ENCODE assay signal across 9 cellular contexts in genomic region chr9:34652608-34653007, GRCh38. TPM values are rescaled to one million over a fixed set of nuclear protein-coding genes. Genes with fewer than 3 reads are reported as not detected.
DNase-seq lines count a peak whose midpoint lies in the region; ATAC-seq and TF ChIP-seq lines count a peak whose summit lies in the region.
"Had no signal": no experiment of that assay in that cellular context is flagged by ENCODE, and none has a peak within 500 bp of the region (broad histone marks: within the 10 kb centered on the region; RNA-seq: fewer than 3 reads in every experiment).

No MANE protein-coding gene starts in this region.

- peak overlapping the region; percentile 79 for H3K4me2 ChIP-seq in mesendoderm (ENCODE audit: low read length)

- no peak for TF ChIP-seq POLR2A in breast epithelium (IDR thresholded peaks at IDR 0.05)

- H2BK120ac ChIP-seq in mesendoderm (ENCODE audit: low read depth, low read length), result no peak overlapping the region

- intact Hi-C loops in breast epithelium (cut with DNase I; ENCODE audit: low total_unique reads), result no loop called here

- H3K36me3 Mint-ChIP-seq in activated naive CD4-positive, alpha-beta T cell treated with anti-CD3 and anti-CD28 coated beads, Interleukin-2, amount 50 U/mL, for 72 hours, result peaks cover 18 to 21% of the 10 kb centered on the region in 2 donors
- H3K36me3 Mint-ChIP-seq in type B pancreatic cell, result peaks cover 9% of the 10 kb centered on the region

- H3K9me3 Mint-ChIP-seq in activated naive CD4-positive, alpha-beta T cell treated with anti-CD3 and anti-CD28 coated beads, Interleukin-2, amount 50 U/mL, for 72 hours, result no peaks in the 10 kb centered on the region
- H3K9me3 Mint-ChIP-seq in type B pancreatic cell, result no peaks in the 10 kb centered on the region

- no peak overlapping the region for H3K18ac ChIP-seq in mesendoderm (ENCODE audit: low read length)

- ATAC-seq in activated naive CD4-positive, alpha-beta T cell treated with anti-CD3 and anti-CD28 coated beads, Interleukin-2, amount 50 U/mL, for 72 hours, result no peak
- no peak for ATAC-seq in HG03196 (IDR thresholded peaks at IDR 0.05; ENCODE audit: unreplicated experiment)

- H3K9me3 ChIP-seq in breast epithelium, result no peaks in the 10 kb centered on the region

- H3K56ac ChIP-seq in mesendoderm (ENCODE audit: low read length), result peak overlapping the region; percentile 84

- H3K23ac ChIP-seq in mesendoderm (ENCODE audit: low read length), result peak overlapping the region; percentile 67

- H4K5ac ChIP-seq in mesendoderm (ENCODE audit: low read length), result no peak overlapping the region

- peak overlapping the region; percentile 13 to 26 for H3K27ac Mint-ChIP-seq in activated naive CD4-positive, alpha-beta T cell treated with anti-CD3 and anti-CD28 coated beads, Interleukin-2, amount 50 U/mL, for 72 hours
- H3K27ac Mint-ChIP-seq in type B pancreatic cell, result peak overlapping the region; percentile 87

- H3K4me3 Mint-ChIP-seq in type B pancreatic cell, result peak overlapping the region; percentile 90

- H3K27ac ChIP-seq in breast epithelium (peak overlapping the region; percentile 90 to 93), mesendoderm (ENCODE audit: low read depth, low read length) (no peak overlapping the region)
- H3K27ac ChIP-seq: HL-60 had no signal

- no peak overlapping the region for H2BK5ac ChIP-seq in mesendoderm (ENCODE audit: low read length)

- H3K4me1 ChIP-seq in breast epithelium, result peaks cover 11 to 42% of the 10 kb centered on the region in 2 donors
- H3K4me1 ChIP-seq in mesendoderm (ENCODE audit: control insufficient read depth, low read depth, low read length), result peaks cover 27% of the 10 kb centered on the region

- no CpG with 5 or more reads among the region's 4 CpGs for WGBS in mesendoderm (ENCODE audit: extremely low coverage, insufficient coverage, low lambda C conversion rate)

- H3K79me1 ChIP-seq in mesendoderm (ENCODE audit: low read length), result peaks cover 8% of the 10 kb centered on the region

- H4K8ac ChIP-seq in mesendoderm (ENCODE audit: low read depth, low read length), result no peak overlapping the region

- no peaks in the 10 kb centered on the region for H3K27me3 ChIP-seq in breast epithelium
- no peaks in the 10 kb centered on the region for H3K27me3 ChIP-seq in mesendoderm (ENCODE audit: insufficient read depth, low read length, poor library complexity)

- no peak for TF ChIP-seq CTCF in breast epithelium (IDR thresholded peaks at IDR 0.05)
- TF ChIP-seq CTCF in type B pancreatic cell (conservative IDR thresholded peaks at IDR 0.05), result no peak

- peaks cover 3% of the 10 kb centered on the region for H3K27me3 Mint-ChIP-seq in type B pancreatic cell

- H3K9ac ChIP-seq in mesendoderm (ENCODE audit: low read length), result peak overlapping the region; percentile 67

- DNase-seq in activated naive CD4-positive, alpha-beta T cell treated with anti-CD3 and anti-CD28 coated beads, Interleukin-2, amount 50 U/mL, for 72 hours (ENCODE audit: low spot score in 2 of 2), result no peak
- no peak for DNase-seq in activated naive CD4-positive, alpha-beta T cell (lab: John Stamatoyannopoulos, UW)
- DNase-seq in breast epithelium (ENCODE audit: low spot score in 2 of 2), result no peak
- DNase-seq in mesendoderm, result no peak
- DNase-seq in type B pancreatic cell (ENCODE audit: extremely low spot score, unreplicated experiment), result no peak
- DNase-seq in D341Med (ENCODE audit: low spot score), result no peak
- no peak for DNase-seq in HK-2 (ENCODE audit: unreplicated experiment)

- peak overlapping the region; percentile 42 to 69 (median 50) for H3K4me3 ChIP-seq in breast epithelium
- no peak overlapping the region for H3K4me3 ChIP-seq in mesendoderm (ENCODE audit: low read length)

- H3K4me1 Mint-ChIP-seq in type B pancreatic cell (ENCODE audit: unreplicated experiment), result peaks cover 45% of the 10 kb centered on the region

- H3K4ac ChIP-seq in mesendoderm (ENCODE audit: low read depth, low read length), result no peak overlapping the region

- H2BK15ac ChIP-seq in mesendoderm (replicated peaks; ENCODE audit: low read depth), result no peak overlapping the region

- H3K79me2 ChIP-seq in mesendoderm (ENCODE audit: control insufficient read depth, insufficient read depth, low read length), result peaks cover 5% of the 10 kb centered on the region

- no peaks in the 10 kb centered on the region for H3K36me3 ChIP-seq in breast epithelium
- no peaks in the 10 kb centered on the region for H3K36me3 ChIP-seq in mesendoderm (ENCODE audit: control insufficient read depth, insufficient read depth, low read length)

- peak overlapping the region; percentile 68 for H2AK5ac ChIP-seq in mesendoderm (ENCODE audit: low read length)

RNA-seq across cellular contexts. Expression of gene IL11RA, which starts 0.6 kb away (rescaled TPM):
- total RNA-seq in activated naive CD4-positive, alpha-beta T cell treated with anti-CD3 and anti-CD28 coated beads, Interleukin-2, amount 50 U/mL, for 72 hours, result 10 to 100 TPM; 41.8 to 44.2 TPM
- total RNA-seq in breast epithelium, result 10 to 100 TPM; 20.3 to 45.5 (median 42.1) TPM
- 2.3 TPM for polyA plus RNA-seq in mesendoderm (2013, experiment 1 of 2)
- polyA plus RNA-seq in mesendoderm (2013, experiment 2 of 2), result 2.8 TPM
- 10.8 and 53.8 TPM in 2 replicates for total RNA-seq in type B pancreatic cell (ENCODE audit: low replicate concordance)

RNA-seq across cellular contexts. Expression of gene GALT, which starts 6.1 kb away (rescaled TPM):
- 100 to 1,000 TPM in 1 of 2 donors, 10 to 100 TPM in 1; 63.5 to 104 TPM for total RNA-seq in activated naive CD4-positive, alpha-beta T cell treated with anti-CD3 and anti-CD28 coated beads, Interleukin-2, amount 50 U/mL, for 72 hours
- total RNA-seq in breast epithelium (10 to 100 TPM; 26.1 to 37.0 (median 36.7) TPM), type B pancreatic cell (ENCODE audit: low replicate concordance) (48.8 and 70.5 TPM in 2 replicates)
- 9.9 TPM for polyA plus RNA-seq in mesendoderm (2013, experiment 1 of 2)
- polyA plus RNA-seq in mesendoderm (2013, experiment 2 of 2), result 10.9 TPM

RNA-seq across cellular contexts. Expression of gene CCL27, which starts 9.8 kb away (rescaled TPM):
- total RNA-seq in activated naive CD4-positive, alpha-beta T cell treated with anti-CD3 and anti-CD28 coated beads, Interleukin-2, amount 50 U/mL, for 72 hours, result under 1 TPM in 1 of 2 donors, not detected in 1; 0.64 TPM
- total RNA-seq in breast epithelium (not detected), type B pancreatic cell (ENCODE audit: low replicate concordance) (0.43 and 1.1 TPM in 2 replicates)
- polyA plus RNA-seq in mesendoderm (2013, experiment 1 of 2), result 0.42 TPM
- 0.08 TPM for polyA plus RNA-seq in mesendoderm (2013, experiment 2 of 2)

RNA-seq across cellular contexts. Expression of gene SIGMAR1, which starts 15.0 kb away (rescaled TPM):
- 10 to 100 TPM; 41.9 to 63.6 TPM for total RNA-seq in activated naive CD4-positive, alpha-beta T cell treated with anti-CD3 and anti-CD28 coated beads, Interleukin-2, amount 50 U/mL, for 72 hours
- total RNA-seq in breast epithelium (10 to 100 TPM; 62.6 to 84.8 (median 70.8) TPM), type B pancreatic cell (ENCODE audit: low replicate concordance) (59.0 and 79.7 TPM in 2 replicates)
- polyA plus RNA-seq in mesendoderm (2013, experiment 1 of 2), result 61.1 TPM
- polyA plus RNA-seq in mesendoderm (2013, experiment 2 of 2), result 60.8 TPM

RNA-seq across cellular contexts. Expression of gene ARID3C, which starts 23.7 kb away (rescaled TPM):
- total RNA-seq in activated naive CD4-positive, alpha-beta T cell treated with anti-CD3 and anti-CD28 coated beads, Interleukin-2, amount 50 U/mL, for 72 hours, result 1 to 10 TPM in 1 of 2 donors, not detected in 1; 1.6 TPM
- under 1 TPM in 1 of 3 donors, not detected in 2; 0.29 TPM for total RNA-seq in breast epithelium
- polyA plus RNA-seq in mesendoderm (2013, experiment 1 of 2), result not detected
- polyA plus RNA-seq in mesendoderm (2013, experiment 2 of 2), result not detected
- total RNA-seq in type B pancreatic cell (ENCODE audit: low replicate concordance), result 0.26 TPM in 1 of 2 replicates, not detected in the other
